9 cellular contexts compared by ENCODE assay signal in the genomic region with DNA sequence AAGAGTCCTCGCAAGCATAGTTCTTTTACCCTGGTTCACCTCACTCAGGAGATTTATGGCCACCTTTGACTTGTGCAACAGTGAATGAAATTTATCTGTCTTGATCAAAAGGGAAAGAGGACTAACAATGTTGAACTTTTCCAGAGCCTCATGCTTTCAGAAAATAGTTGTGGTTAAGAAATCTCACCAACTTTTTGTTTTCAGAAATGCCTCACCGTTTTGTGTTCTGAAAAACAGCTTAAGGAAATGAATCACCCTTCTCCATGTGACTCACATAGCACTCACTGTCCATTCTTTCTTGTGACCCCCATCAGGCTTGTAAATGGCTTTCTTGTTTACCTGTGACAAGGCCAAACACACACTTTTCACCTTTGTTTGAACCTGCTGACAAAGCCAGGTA.
DNase-seq lines count a peak whose midpoint lies in the region; ATAC-seq and TF ChIP-seq lines count a peak whose summit lies in the region.
"Had no signal": no experiment of that assay in that cellular context is flagged by ENCODE, and none has a peak within 500 bp of the region (broad histone marks: within the 10 kb centered on the region; RNA-seq: fewer than 3 reads in every experiment).

No MANE protein-coding gene starts in this region.

- DNase-seq in brain pericyte (ENCODE audit: low read depth, low spot score) (peak; percentile 36), renal cortical epithelial cell (ENCODE audit: low read depth) (peak; percentile 100), NCI-H1105 (lab: John Stamatoyannopoulos, UW) (no peak), progenitor cell of endocrine pancreas (ENCODE audit: low spot score, unreplicated experiment) (no peak)
- DNase-seq in NK-92 treated with Interleukin-12 subunit alpha and Interleukin-12 subunit beta, amount 100 ng/mL, for 24 hours (lab: John Stamatoyannopoulos, UW): no peak

- H3K79me2 ChIP-seq in ACC112 (ENCODE audit: control insufficient read depth, insufficient read depth, low read length, unreplicated experiment): no peaks in the 10 kb centered on the region

- peaks cover 9% of the 10 kb centered on the region for H3K9me3 Mint-ChIP-seq in progenitor cell of endocrine pancreas (ENCODE audit: low read depth)

- H3K36me3 ChIP-seq in ACC112 (ENCODE audit: insufficient read depth, low read length): no peaks in the 10 kb centered on the region
- H3K36me3 ChIP-seq: breast epithelium had no signal

- H2AFZ ChIP-seq in ACC112 (ENCODE audit: low read length, unreplicated experiment): no peak overlapping the region

- no peak overlapping the region for H3K27ac Mint-ChIP-seq in progenitor cell of endocrine pancreas

- peaks cover 1% of the 10 kb centered on the region for H3K36me3 Mint-ChIP-seq in progenitor cell of endocrine pancreas (ENCODE audit: insufficient read depth)

- ATAC-seq in GM19351 (IDR thresholded peaks at IDR 0.05; ENCODE audit: unreplicated experiment) (peak; percentile 69), HG03558 (IDR thresholded peaks at IDR 0.05; ENCODE audit: extremely low read depth, unreplicated experiment) (peak; percentile 67)

- H3K4me3 ChIP-seq in ACC112 (ENCODE audit: low read depth, low read length): no peak overlapping the region
- H3K4me3 ChIP-seq: breast epithelium had no signal

- TF ChIP-seq CTCF in progenitor cell of endocrine pancreas (IDR thresholded peaks at IDR 0.05; ENCODE audit: unreplicated experiment): no peak

- peak overlapping the region; percentile 95 for H3K27ac ChIP-seq in ACC112 (ENCODE audit: low read depth, low read length)

- H3K27me3 ChIP-seq in ACC112 (ENCODE audit: insufficient read depth, low read length): no peaks in the 10 kb centered on the region
- H3K27me3 ChIP-seq: breast epithelium had no signal

- no peak overlapping the region for H3K4me3 Mint-ChIP-seq in progenitor cell of endocrine pancreas (ENCODE audit: low read depth)

- peaks cover 13% of the 10 kb centered on the region for H3K4me1 Mint-ChIP-seq in progenitor cell of endocrine pancreas (ENCODE audit: low read depth)

- H3K4me1 ChIP-seq in ACC112 (ENCODE audit: control insufficient read depth, insufficient read depth, low read length, unreplicated experiment): peaks cover 39% of the 10 kb centered on the region
- H3K4me1 ChIP-seq: breast epithelium had no signal

- no peaks in the 10 kb centered on the region for H3K27me3 Mint-ChIP-seq in progenitor cell of endocrine pancreas

Comparison
In these comparisons a context has a peak if more than half of its experiments do, and no peak if none do; other contexts are left out.
1. DNase-seq: peak in brain pericyte (single experiment) and renal cortical epithelial cell (single experiment); none in NCI-H1105 (single experiment), progenitor cell of endocrine pancreas (single experiment) and NK-92 treated with Interleukin-12 subunit alpha and Interleukin-12 subunit beta, amount 100 ng/mL, for 24 hours (single experiment).